ENCODE assay signal across 8 cellular contexts in genomic region chr20:20712474-20713243, GRCh38.
DNase-seq lines count a peak whose midpoint lies in the region; ATAC-seq lines count a peak whose summit lies in the region.

TSS of gene RALGAPA2 (minus strand) at chr20:20712644. CDS start at chr20:20712480, 164 bp downstream.

- H3K4me1 Mint-ChIP-seq in central memory CD8-positive, alpha-beta T cell: peaks cover 34% of the 10 kb centered on the region

- ATAC-seq in GM19025 (IDR thresholded peaks at IDR 0.05; ENCODE audit: low read depth, unreplicated experiment) (peak; percentile 95), HG03342 (IDR thresholded peaks at IDR 0.05; ENCODE audit: unreplicated experiment) (peak; percentile 94)
- ATAC-seq in central memory CD8-positive, alpha-beta T cell (replicated peaks; ENCODE audit: extremely low read depth, poor library complexity, severe bottlenecking): peak; percentile 94

- peak within 1 kb of the TSS; percentile 88 for H3K27ac Mint-ChIP-seq in central memory CD8-positive, alpha-beta T cell (ENCODE audit: low read depth)

- H3K36me3 Mint-ChIP-seq in central memory CD8-positive, alpha-beta T cell (ENCODE audit: insufficient read depth): peaks cover 4% of the 10 kb centered on the region

- H3K27me3 Mint-ChIP-seq in central memory CD8-positive, alpha-beta T cell: no peaks in the 10 kb centered on the region

- peak within 1 kb of the TSS; percentile 89 for H3K4me3 Mint-ChIP-seq in central memory CD8-positive, alpha-beta T cell

- DNase-seq in AG08395 (ENCODE audit: low spot score) (peak; percentile 98), NCI-H446 (lab: John Stamatoyannopoulos, UW) (peak; percentile 98 to 99), iris pigment epithelial cell (ENCODE audit: low read depth) (peak; percentile 98)
- peak; percentile 89 for DNase-seq in activated CD4-positive, CD25-positive, alpha-beta regulatory T cell treated with anti-CD3 and anti-CD28 coated beads, Interleukin-2, amount 50 U/mL, for 16 hours (ENCODE audit: low read depth, low spot score)
- peak; percentile 87 to 91 for DNase-seq in central memory CD8-positive, alpha-beta T cell (ENCODE audit: low spot score in 2 of 2)
- DNase-seq in stimulated activated CD4-positive, alpha-beta T cell treated with anti-CD3 and anti-CD28 coated beads, Interleukin-12 subunit alpha, Interleukin-12 subunit beta, amount 100 ng/mL, for 24 hours (ENCODE audit: low read depth in 2 of 2): peak; percentile 86 to 96

- no peaks in the 10 kb centered on the region for H3K9me3 Mint-ChIP-seq in central memory CD8-positive, alpha-beta T cell

Comparison
In these comparisons a context has a peak if more than half of its experiments do, and no peak if none do; other contexts are left out.
1. Peak in every context shown above with its lines: DNase-seq and ATAC-seq.